Comparison of ENCODE assay signal across 20 cellular contexts in genomic region chr3:173138031-173138430, GRCh38. TPM values are rescaled to one million over a fixed set of nuclear protein-coding genes. Genes with fewer than 3 reads are reported as not detected.
DNase-seq lines count a peak whose midpoint lies in the region; FAIRE-seq and TF ChIP-seq lines count a peak whose summit lies in the region.
"Had no signal": no experiment of that assay in that cellular context is flagged by ENCODE, and none has a peak within 500 bp of the region (broad histone marks: within the 10 kb centered on the region; RNA-seq: fewer than 3 reads in every experiment).

No MANE protein-coding gene starts in this region.

- no peaks in the 10 kb centered on the region for H3K9me3 ChIP-seq in kidney (ENCODE audit: control insufficient read depth in 1 of 2, low read length in 2 of 2)
- H3K9me3 ChIP-seq: A549, SJCRH30 had no signal

- peak; percentile 46 for FAIRE-seq in kidney (lab: Jason Lieb, UNC)
- FAIRE-seq: A549, GM12892 had no signal

- no peaks in the 10 kb centered on the region for H3K4me1 ChIP-seq in kidney (ENCODE audit: control insufficient read depth in 1 of 2, insufficient read depth in 1 of 2, low read depth in 1 of 2, low read length in 2 of 2)
- H3K4me1 ChIP-seq: A549, SJCRH30 had no signal

- no peak overlapping the region for H3K27ac ChIP-seq in kidney (ENCODE audit: low read depth in 2 of 2, low read length in 2 of 2)
- H3K27ac ChIP-seq: A549, SJCRH30 had no signal

- intact Hi-C loops in kidney (cut with DNase I) = no loop called here

- in situ Hi-C loops in astrocyte of the cerebellum (cut with HindIII; ENCODE audit: low sequenced_read_pairs) = no loop called here

- TF ChIP-seq CTCF in astrocyte of the cerebellum (IDR thresholded peaks at IDR 0.05; ENCODE audit: low read depth, low read length, missing control alignments) = no peak
- TF ChIP-seq CTCF in kidney (IDR thresholded peaks at IDR 0.05; ENCODE audit: borderline replicate concordance, extremely low read depth, insufficient read depth) = no peak

- H3K36me3 ChIP-seq in kidney (ENCODE audit: control insufficient read depth in 1 of 2, insufficient read depth in 2 of 2, low read length in 2 of 2) = no peaks in the 10 kb centered on the region
- H3K36me3 ChIP-seq: SJCRH30 had no signal

- DNase-seq in NCI-H1694 (lab: John Stamatoyannopoulos, UW) = peak; percentile 27
- DNase-seq in astrocyte of the cerebellum (ENCODE audit: low read depth) = peak; percentile 72
- no peak for DNase-seq in kidney
- peak; percentile 86 for DNase-seq in renal cortical epithelial cell (ENCODE audit: low read depth)
- DNase-seq in SKM-1 (lab: John Stamatoyannopoulos, UW; ENCODE audit: unreplicated experiment) = no peak
- DNase-seq in AG20443 (ENCODE audit: low spot score) = no peak
- DNase-seq in HuH-7.5 (ENCODE audit: low spot score) = no peak
- DNase-seq: Karpas-422, MM.1S, NCI-H1105, NCI-H187 treated with DMSO at 0.1 percent for 48 hours, NCI-H774, PC-3, SJCRH30 had no signal

- no peak overlapping the region for H3K9ac ChIP-seq in kidney (ENCODE audit: low read length in 2 of 2)

- H3K4me3 ChIP-seq in astrocyte of the cerebellum (ENCODE audit: low read depth, low read length) (no peak overlapping the region), kidney (ENCODE audit: low read length in 2 of 2) (no peak overlapping the region)
- H3K4me3 ChIP-seq: A549, SJCRH30 had no signal

RNA-seq across cellular contexts. Expression of gene SPATA16, which starts 3.0 kb away (rescaled TPM):
- total RNA-seq in kidney (not detected), renal cortical epithelial cell (not detected in 2 replicates)
- 0.17 TPM for polyA plus RNA-seq in kidney (ENCODE audit: insufficient read depth, low read depth, low replicate concordance)
- total RNA-seq: Daoy, H4, NCI-H460, PC-3, SJCRH30 had no signal
- polyA plus RNA-seq: A549, CD14-positive monocyte had no signal

Comparison
In these comparisons a context has a peak if more than half of its experiments do, and no peak if none do; other contexts are left out.
1. DNase-seq: peak in NCI-H1694 (single experiment), astrocyte of the cerebellum (single experiment) and renal cortical epithelial cell (single experiment); none in kidney (single experiment), SKM-1 (single experiment), AG20443 (single experiment) and HuH-7.5 (single experiment).